In the genomic region with DNA sequence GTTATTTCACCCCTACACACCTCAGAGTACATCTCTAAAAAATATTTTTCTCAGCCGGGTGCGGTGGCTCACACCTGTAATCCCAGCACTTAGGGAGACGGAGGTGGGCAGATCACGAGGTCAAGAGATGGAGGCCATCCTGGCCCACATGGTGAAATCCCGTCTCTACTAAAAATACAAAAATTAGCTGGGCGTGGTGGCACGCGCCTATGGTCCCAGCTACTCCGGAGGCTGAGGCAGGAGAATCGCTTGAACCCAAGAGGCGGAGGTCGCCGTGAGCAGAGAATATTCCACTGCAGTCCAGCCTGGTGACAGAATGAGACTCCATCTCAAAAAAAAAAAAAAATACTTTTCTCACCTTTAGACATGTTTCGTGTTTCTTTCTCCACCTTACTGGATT, we compare ENCODE assay signal across 5 cellular contexts. TPM values are rescaled to one million over a fixed set of nuclear protein-coding genes. Genes with fewer than 3 reads are reported as not detected.
"Had no signal": no experiment of that assay in that cellular context is flagged by ENCODE, and none has a peak within 500 bp of the region (broad histone marks: within the 10 kb centered on the region; RNA-seq: fewer than 3 reads in every experiment).

No MANE protein-coding gene starts in this region.

RNA-seq across cellular contexts. Expression of gene SRRM4, which starts 52.0 kb away (rescaled TPM):
- total RNA-seq: HepG2, HT-29, HT1080, IMR-90, K562 had no signal
